ENCODE assay signal across 28 cellular contexts in genomic region chr10:132915411-132915810, GRCh38. TPM values are rescaled to one million over a fixed set of nuclear protein-coding genes. Genes with fewer than 3 reads are reported as not detected.
A peak's percentile ranks its signal among the peaks of the same experiment; 100 is the strongest.
DNase-seq lines count a peak whose midpoint lies in the region; ATAC-seq and TF ChIP-seq lines count a peak whose summit lies in the region.
"Had no signal": no experiment of that assay in that cellular context is flagged by ENCODE, and none has a peak within 500 bp of the region (broad histone marks: within the 10 kb centered on the region; RNA-seq: fewer than 3 reads in every experiment).

No MANE protein-coding gene starts in this region.

- H3K4me1 Mint-ChIP-seq in CD14-positive monocyte = no peaks in the 10 kb centered on the region
- H3K4me1 Mint-ChIP-seq: CD8-positive, alpha-beta memory T cell; neural crest cell had no signal

- H4K20me1 ChIP-seq in osteoblast (ENCODE audit: insufficient read depth, low read length) = no peaks in the 10 kb centered on the region

- peaks cover 0 to 5% (median 4%) of the 10 kb centered on the region in 3 donors for H3K27me3 Mint-ChIP-seq in CD14-positive monocyte (ENCODE audit: low read depth in 3 of 3)
- H3K27me3 Mint-ChIP-seq: activated naive CD8-positive, alpha-beta T cell; CD8-positive, alpha-beta memory T cell; progenitor cell of endocrine pancreas; type B pancreatic cell had no signal

- no peaks in the 10 kb centered on the region for H3K9me3 ChIP-seq in osteoblast (ENCODE audit: low read depth, low read length)
- H3K9me3 ChIP-seq: esophagus squamous epithelium, mucosa of descending colon had no signal

- no peak for ATAC-seq in HG02798 (IDR thresholded peaks at IDR 0.05; ENCODE audit: poor library complexity, unreplicated experiment)
- no peak for ATAC-seq in activated CD4-positive, CD25-positive, alpha-beta regulatory T cell treated with anti-CD3 and anti-CD28 coated beads, Interleukin-2, amount 50 U/mL, for 24 hours
- ATAC-seq: GM12878, mucosa of descending colon, SK-N-SH treated with all-trans-retinoic acid at 6 μM for 48 hours had no signal

- intact Hi-C loops in CD14-positive monocyte (cut with micrococcal nuclease) = no loop called here

- H3K36me3 ChIP-seq in osteoblast (ENCODE audit: insufficient read depth, low read length) = no peaks in the 10 kb centered on the region
- H3K36me3 ChIP-seq: esophagus squamous epithelium, WERI-Rb-1 had no signal

- H3K4me2 ChIP-seq in osteoblast (ENCODE audit: insufficient read depth, low read length) = no peak overlapping the region
- H3K4me2 ChIP-seq: KMS-11 had no signal

- H3K4me3 Mint-ChIP-seq in CD14-positive monocyte = no peak overlapping the region
- H3K4me3 Mint-ChIP-seq: activated naive CD8-positive, alpha-beta T cell; activated T-helper 1 cell treated with anti-CD3 and anti-CD28 coated beads, Interleukin-12 subunit alpha, Interleukin-12 subunit beta, Interleukin-2, Interleukin-4 antibody, amounts not matched to agents 30 ng/mL and 10 ng/mL and 1 ng/mL, durations not matched to agents 14 hours and 24 hours and 36 hours; CD8-positive, alpha-beta memory T cell; dendritic cell treated with granulocyte-macrophage colony-stimulating factor and Interleukin-4, amounts not matched to agents 40 ng/mL and 50 ng/mL, for 4 days; H9; neural crest cell; T-helper 2 cell treated with Interferon-gamma antibody and Interleukin-4, amounts not matched to agents 5 μg/mL and 100 μg/mL, for 36 hours; type B pancreatic cell had no signal

- H3K9me3 Mint-ChIP-seq in CD14-positive monocyte = no peaks in the 10 kb centered on the region
- H3K9me3 Mint-ChIP-seq: activated T-helper 1 cell treated with anti-CD3 and anti-CD28 coated beads, Interleukin-12 subunit alpha, Interleukin-12 subunit beta, Interleukin-2, Interleukin-4 antibody, amounts not matched to agents 30 ng/mL and 10 ng/mL and 1 ng/mL, durations not matched to agents 14 hours and 24 hours and 36 hours; CD8-positive, alpha-beta memory T cell; dendritic cell treated with granulocyte-macrophage colony-stimulating factor and Interleukin-4, amounts not matched to agents 40 ng/mL and 50 ng/mL, for 4 days; H9; neural crest cell; T-helper 2 cell treated with Interferon-gamma antibody and Interleukin-4, amounts not matched to agents 5 μg/mL and 100 μg/mL, for 36 hours; type B pancreatic cell had no signal

- H3K79me2 ChIP-seq in osteoblast (ENCODE audit: insufficient read depth, low read length) = no peaks in the 10 kb centered on the region

- peaks cover 2% of the 10 kb centered on the region for H3K27me3 ChIP-seq in osteoblast (ENCODE audit: insufficient read depth, low read length)

- no peaks in the 10 kb centered on the region for H3K4me1 ChIP-seq in osteoblast (ENCODE audit: insufficient read depth, low read length)
- H3K4me1 ChIP-seq: esophagus squamous epithelium had no signal

- H2AFZ ChIP-seq in osteoblast (ENCODE audit: low read length) = no peak overlapping the region

- H3K36me3 Mint-ChIP-seq in CD14-positive monocyte = no peaks in the 10 kb centered on the region
- H3K36me3 Mint-ChIP-seq: activated naive CD8-positive, alpha-beta T cell; CD8-positive, alpha-beta memory T cell; type B pancreatic cell had no signal

- H3K27ac ChIP-seq in osteoblast (ENCODE audit: low read depth, low read length) = no peak overlapping the region
- H3K27ac ChIP-seq: esophagus squamous epithelium, KMS-11, WERI-Rb-1 had no signal

- peak; percentile 27 for DNase-seq in CD14-positive monocyte (ENCODE audit: low spot score)
- peak; percentile 81 for DNase-seq in NAMALWA (ENCODE audit: low spot score)
- DNase-seq in NCI-H460 (ENCODE audit: extremely low read depth, low read depth) = peak; percentile 54
- DNase-seq in osteoblast (ENCODE audit: insufficient read length, low spot score, missing footprints) = peak; percentile 48
- DNase-seq in NOMO-1 (lab: John Stamatoyannopoulos, UW; ENCODE audit: unreplicated experiment in 2 of 2) = no peak
- DNase-seq in RPMI8226 = no peak
- DNase-seq: caudate nucleus; esophagus squamous epithelium; H9; hypothalamus; mucosa of descending colon; NCI-H2081 treated with DMSO at 0.1 percent for 48 hours; stimulated activated CD8-positive, alpha-beta memory T cell treated with anti-CD3 and anti-CD28 coated beads, Interleukin-4, amount 100 ng/mL, for 48 hours; WERI-Rb-1 had no signal

- no peak for TF ChIP-seq CTCF in CD14-positive monocyte (IDR thresholded peaks at IDR 0.05)
- no peak for TF ChIP-seq CTCF in osteoblast (IDR thresholded peaks at IDR 0.05; ENCODE audit: extremely low read depth, low read depth, low read length)

- no peak overlapping the region for H3K27ac Mint-ChIP-seq in CD14-positive monocyte
- H3K27ac Mint-ChIP-seq: activated naive CD8-positive, alpha-beta T cell; activated T-helper 1 cell treated with anti-CD3 and anti-CD28 coated beads, Interleukin-12 subunit alpha, Interleukin-12 subunit beta, Interleukin-2, Interleukin-4 antibody, amounts not matched to agents 30 ng/mL and 10 ng/mL and 1 ng/mL, durations not matched to agents 14 hours and 24 hours and 36 hours; CD8-positive, alpha-beta memory T cell; dendritic cell treated with granulocyte-macrophage colony-stimulating factor and Interleukin-4, amounts not matched to agents 40 ng/mL and 50 ng/mL, for 4 days; progenitor cell of endocrine pancreas; T-helper 2 cell treated with Interferon-gamma antibody and Interleukin-4, amounts not matched to agents 5 μg/mL and 100 μg/mL, for 36 hours; type B pancreatic cell had no signal

- no peak overlapping the region for H3K4me3 ChIP-seq in osteoblast (ENCODE audit: insufficient read depth, low read length)
- H3K4me3 ChIP-seq: esophagus squamous epithelium, GM12878, mucosa of descending colon had no signal

RNA-seq across cellular contexts. Expression of gene CFAP46, which starts 27.0 kb away (rescaled TPM):
- polyA plus RNA-seq in CD14-positive monocyte = not detected
- total RNA-seq in NCI-H460 (2014; rRNA removed; shearing (Covaris generic)) = 2.1 and 2.7 TPM in 2 replicates
- 2.2 and 8.6 TPM in 2 replicates for polyA plus RNA-seq in NCI-H460 (2014; cell fraction: nucleus; rRNA removed)
- under 0.01 and 0.29 TPM in 2 replicates for total RNA-seq in osteoblast
- total RNA-seq: activated T-helper 1 cell treated with anti-CD3 and anti-CD28 coated beads, Interleukin-12 subunit alpha, Interleukin-12 subunit beta, Interleukin-2, Interleukin-4 antibody, amounts not matched to agents 30 ng/mL and 10 ng/mL and 1 ng/mL, durations not matched to agents 14 hours and 24 hours and 36 hours; GM12878; RPMI7951 had no signal
- polyA plus RNA-seq: CD8-positive, alpha-beta memory T cell had no signal

Comparison
In these comparisons a context has a peak if more than half of its experiments do, and no peak if none do; other contexts are left out.
1. DNase-seq: peak in CD14-positive monocyte (single experiment), NAMALWA (single experiment), NCI-H460 (single experiment) and osteoblast (single experiment); none in NOMO-1 (0 of 2) and RPMI8226 (single experiment).